29 cellular contexts compared by ENCODE assay signal in genomic region chr5:57229315-57229714, GRCh38.
"Had no signal": no experiment of that assay in that cellular context is flagged by ENCODE, and none has a peak within 500 bp of the region (broad histone marks: within the 10 kb centered on the region; RNA-seq: fewer than 3 reads in every experiment).

No MANE protein-coding gene starts in this region.

- DNase-seq: activated CD4-positive, alpha-beta memory T cell treated with anti-CD3 and anti-CD28 coated beads, Interleukin-2, amount 10 ng/mL, durations not matched to agents 7 days and 5 days; activated CD4-positive, alpha-beta T cell treated with anti-CD3 and anti-CD28 coated beads, Interleukin-2, amount 10 ng/mL, durations not matched to agents 7 days and 5 days; activated CD8-positive, alpha-beta memory T cell treated with anti-CD3 and anti-CD28 coated beads, Interleukin-2, amount 10 ng/mL, durations not matched to agents 7 days and 5 days; activated gamma-delta T cell; adrenal gland; cortex of kidney; effector memory CD8-positive, alpha-beta T cell; head of caudate nucleus; hippocampal formation; left cardiac atrium; left ventricle myocardium superior; naive B cell; nephron progenitor cell; right lobe of liver; stimulated activated CD4-positive, alpha-beta T cell treated with anti-CD3 and anti-CD28 coated beads, Interleukin-4, amount 100 ng/mL, for 1 hour; SW 1271; T-helper 9 cell; trophoblast cell had no signal

- H3K4me3 Mint-ChIP-seq: activated CD4-positive, alpha-beta memory T cell treated with anti-CD3 and anti-CD28 coated beads, Interleukin-2, amount 10 ng/mL, durations not matched to agents 7 days and 5 days; activated CD4-positive, alpha-beta T cell treated with anti-CD3 and anti-CD28 coated beads, Interleukin-2, amount 10 ng/mL, durations not matched to agents 7 days and 5 days; activated CD8-positive, alpha-beta memory T cell treated with anti-CD3 and anti-CD28 coated beads, Interleukin-2, amount 10 ng/mL, durations not matched to agents 7 days and 5 days; activated naive CD4-positive, alpha-beta T cell treated with anti-CD3 and anti-CD28 coated beads, Interleukin-2, amount 50 U/mL, for 24 hours; brain; effector memory CD8-positive, alpha-beta T cell; mesothelial cell of epicardium; naive B cell; nephron progenitor cell; stimulated activated naive CD8-positive, alpha-beta T cell treated with anti-CD3 and anti-CD28 coated beads, Interleukin-15, Interleukin-2, amounts not matched to agents 100 ng/mL and 50 ng/mL, for 24 hours; T-helper 1 cell treated with Interleukin-12 subunit alpha and Interleukin-12 subunit beta and Interleukin-4 antibody, amounts not matched to agents 30 μg/mL and 1 μg/mL, for 36 hours had no signal

- H3K36me3 ChIP-seq: thoracic aorta had no signal

- H3K27ac Mint-ChIP-seq: activated CD4-positive, alpha-beta memory T cell treated with anti-CD3 and anti-CD28 coated beads, Interleukin-2, amount 10 ng/mL, durations not matched to agents 7 days and 5 days; activated CD4-positive, alpha-beta T cell treated with anti-CD3 and anti-CD28 coated beads, Interleukin-2, amount 10 ng/mL, durations not matched to agents 7 days and 5 days; activated CD8-positive, alpha-beta memory T cell treated with anti-CD3 and anti-CD28 coated beads, Interleukin-2, amount 10 ng/mL, durations not matched to agents 7 days and 5 days; activated naive CD4-positive, alpha-beta T cell treated with anti-CD3 and anti-CD28 coated beads, Interleukin-2, amount 50 U/mL, for 24 hours; brain; effector memory CD8-positive, alpha-beta T cell; mesothelial cell of epicardium; nephron progenitor cell; stimulated activated naive CD8-positive, alpha-beta T cell treated with anti-CD3 and anti-CD28 coated beads, Interleukin-15, Interleukin-2, amounts not matched to agents 100 ng/mL and 50 ng/mL, for 24 hours; T-helper 1 cell treated with Interleukin-12 subunit alpha and Interleukin-12 subunit beta and Interleukin-4 antibody, amounts not matched to agents 30 μg/mL and 1 μg/mL, for 36 hours had no signal

- ATAC-seq: activated CD4-positive, CD25-positive, alpha-beta regulatory T cell treated with anti-CD3 and anti-CD28 coated beads, Interleukin-2, amount 50 U/mL, for 24 hours; activated CD8-positive, alpha-beta memory T cell treated with anti-CD3 and anti-CD28 coated beads, Interleukin-2, amount 10 ng/mL, durations not matched to agents 7 days and 5 days; effector memory CD8-positive, alpha-beta T cell; gastroesophageal sphincter; left cardiac atrium; left ventricle myocardium superior; right lobe of liver had no signal

- H3K4me1 ChIP-seq: ascending aorta, right lobe of liver had no signal

- H3K27me3 Mint-ChIP-seq: activated CD4-positive, alpha-beta memory T cell treated with anti-CD3 and anti-CD28 coated beads, Interleukin-2, amount 10 ng/mL, durations not matched to agents 7 days and 5 days; activated CD4-positive, alpha-beta T cell treated with anti-CD3 and anti-CD28 coated beads, Interleukin-2, amount 10 ng/mL, durations not matched to agents 7 days and 5 days; activated CD8-positive, alpha-beta memory T cell treated with anti-CD3 and anti-CD28 coated beads, Interleukin-2, amount 10 ng/mL, durations not matched to agents 7 days and 5 days; activated naive CD4-positive, alpha-beta T cell treated with anti-CD3 and anti-CD28 coated beads, Interleukin-2, amount 50 U/mL, for 24 hours; effector memory CD8-positive, alpha-beta T cell; naive B cell; stimulated activated naive CD8-positive, alpha-beta T cell treated with anti-CD3 and anti-CD28 coated beads, Interleukin-15, Interleukin-2, amounts not matched to agents 100 ng/mL and 50 ng/mL, for 24 hours had no signal

- H3K9me3 Mint-ChIP-seq: activated CD4-positive, alpha-beta T cell treated with anti-CD3 and anti-CD28 coated beads, Interleukin-2, amount 10 ng/mL, durations not matched to agents 7 days and 5 days; activated naive CD4-positive, alpha-beta T cell treated with anti-CD3 and anti-CD28 coated beads, Interleukin-2, amount 50 U/mL, for 24 hours; effector memory CD8-positive, alpha-beta T cell; naive B cell; stimulated activated naive CD8-positive, alpha-beta T cell treated with anti-CD3 and anti-CD28 coated beads, Interleukin-15, Interleukin-2, amounts not matched to agents 100 ng/mL and 50 ng/mL, for 24 hours; T-helper 1 cell treated with Interleukin-12 subunit alpha and Interleukin-12 subunit beta and Interleukin-4 antibody, amounts not matched to agents 30 μg/mL and 1 μg/mL, for 36 hours had no signal

- H3K4me3 ChIP-seq: adrenal gland, ascending aorta, gastroesophageal sphincter, right lobe of liver, thoracic aorta had no signal

- H3K9me3 ChIP-seq: adrenal gland, ascending aorta, gastroesophageal sphincter, neutrophil, right lobe of liver, thoracic aorta had no signal

- H3K27ac ChIP-seq: adrenal gland, ascending aorta, gastroesophageal sphincter, neutrophil, right lobe of liver, thoracic aorta, VCaP had no signal

- H3K4me1 Mint-ChIP-seq: mesothelial cell of epicardium, nephron progenitor cell had no signal
